In genomic region chr3:38039101-38039898, GRCh38 we compare ENCODE assay signal across 8 cellular contexts. TPM values are rescaled to one million over a fixed set of nuclear protein-coding genes. Genes with fewer than 3 reads are reported as not detected.
A peak's percentile ranks its signal among the peaks of the same experiment; 100 is the strongest.
DNase-seq lines count a peak whose midpoint lies in the region; ATAC-seq and TF ChIP-seq lines count a peak whose summit lies in the region.

TSS of gene DLEC1 (plus strand) at chr3:38039208. CDS start at chr3:38039226, 18 bp downstream.

- H3K36me3 Mint-ChIP-seq in GM23338 (ENCODE audit: low read depth): no peaks in the 10 kb centered on the region
- peaks cover 10 to 12% of the 10 kb centered on the region in 2 donors for H3K36me3 Mint-ChIP-seq in activated T-cell treated with anti-CD3 and anti-CD28 coated beads, Interleukin-2, amount 50 U/mL, for 72 hours (ENCODE audit: insufficient read depth in 2 of 2)

- H3K4me3 ChIP-seq in GM06990 (replicated peaks; ENCODE audit: low read depth, low read length) (peak within 1 kb of the TSS; percentile 55), GM23338 (peak within 1 kb of the TSS; percentile 58), upper lobe of right lung (peak within 1 kb of the TSS; percentile 52)

- peak; percentile 87 for ATAC-seq in GM23338
- peak; percentile 82 to 83 for ATAC-seq in activated T-cell treated with anti-CD3 and anti-CD28 coated beads, Interleukin-2, amount 50 U/mL, for 72 hours (replicated peaks in 1 of 2)
- ATAC-seq in upper lobe of right lung: peak; percentile 76

- H3K4me1 Mint-ChIP-seq in GM23338: peaks cover 22% of the 10 kb centered on the region
- peaks cover 29% of the 10 kb centered on the region for H3K4me1 Mint-ChIP-seq in activated T-cell treated with anti-CD3 and anti-CD28 coated beads, Interleukin-2, amount 50 U/mL, for 72 hours (ENCODE audit: low read depth)

- DNase-seq in GM06990 (ENCODE audit: extremely low read depth, insufficient read length) (peak; percentile 76), GM23338 (ENCODE audit: low spot score) (peak; percentile 95), NCI-H460 (ENCODE audit: extremely low read depth, low read depth) (peak; percentile 13), germinal center (ENCODE audit: low spot score) (peak; percentile 72), posterior vena cava (ENCODE audit: low spot score) (peak; percentile 93), upper lobe of right lung (peak; percentile 88), epidermal melanocyte (ENCODE audit: insufficient read length, low spot score) (no peak)
- peak; percentile 88 to 89 for DNase-seq in activated T-cell treated with anti-CD3 and anti-CD28 coated beads, Interleukin-2, amount 50 U/mL, for 72 hours

- no peak within 1 kb of the TSS for H3K27ac ChIP-seq in GM23338 (ENCODE audit: low read depth)
- peak within 1 kb of the TSS; percentile 4 for H3K27ac ChIP-seq in upper lobe of right lung

- no peaks in the 10 kb centered on the region for H3K9me3 ChIP-seq in upper lobe of right lung

- H3K36me3 ChIP-seq in GM06990 (ENCODE audit: control insufficient read depth, insufficient read depth, low read length): no peaks in the 10 kb centered on the region
- H3K36me3 ChIP-seq in GM23338 (ENCODE audit: insufficient read depth): no peaks in the 10 kb centered on the region
- H3K36me3 ChIP-seq in upper lobe of right lung: no peaks in the 10 kb centered on the region

- H3K27ac Mint-ChIP-seq in GM23338: no peak within 1 kb of the TSS
- peak within 1 kb of the TSS; percentile 83 for H3K27ac Mint-ChIP-seq in activated T-cell treated with anti-CD3 and anti-CD28 coated beads, Interleukin-2, amount 50 U/mL, for 72 hours

- H3K4me3 Mint-ChIP-seq in GM23338: peak within 1 kb of the TSS; percentile 73
- H3K4me3 Mint-ChIP-seq in activated T-cell treated with anti-CD3 and anti-CD28 coated beads, Interleukin-2, amount 50 U/mL, for 72 hours: peak within 1 kb of the TSS; percentile 86

- H3K4me1 ChIP-seq in GM23338 (ENCODE audit: insufficient read depth): no peaks in the 10 kb centered on the region; the same call in 1 of the 2 replicates
- no peaks in the 10 kb centered on the region for H3K4me1 ChIP-seq in upper lobe of right lung

- no peaks in the 10 kb centered on the region for H3K9me2 ChIP-seq in GM23338 (ENCODE audit: insufficient read depth)

- TF ChIP-seq CTCF in GM06990 (IDR thresholded peaks at IDR 0.05; ENCODE audit: insufficient read depth, low read length, poor library complexity, severe bottlenecking): no peak
- TF ChIP-seq CTCF in GM23338 (conservative IDR thresholded peaks at IDR 0.05; ENCODE audit: low read depth in 2 of 2): no peak
- no peak for TF ChIP-seq CTCF in upper lobe of right lung (IDR thresholded peaks at IDR 0.05)

- no peaks in the 10 kb centered on the region for H3K79me2 ChIP-seq in GM23338 (replicated peaks; ENCODE audit: insufficient read depth)

- intact Hi-C loops in posterior vena cava (cut with DNase I): no loop called here
- intact Hi-C loops in upper lobe of right lung (cut with DNase I): no loop called here

- no peaks in the 10 kb centered on the region for H4K20me1 ChIP-seq in GM23338 (replicated peaks; ENCODE audit: insufficient read depth)

- H3F3A ChIP-seq in GM23338 (replicated peaks; ENCODE audit: low read depth): no peaks in the 10 kb centered on the region; the same call in 1 of the 2 replicates

- H3K4me2 ChIP-seq in GM23338: peak within 1 kb of the TSS; percentile 83

- H3K9me3 Mint-ChIP-seq in GM23338: no peaks in the 10 kb centered on the region; the same call in 2 of the 3 replicates
- peaks cover 6 to 8% of the 10 kb centered on the region in 2 donors for H3K9me3 Mint-ChIP-seq in activated T-cell treated with anti-CD3 and anti-CD28 coated beads, Interleukin-2, amount 50 U/mL, for 72 hours

- H2AFZ ChIP-seq in GM23338: peak within 1 kb of the TSS; percentile 80

- H3K27me3 ChIP-seq in GM06990 (replicated peaks; ENCODE audit: control insufficient read depth, insufficient read depth, low read length): no peaks in the 10 kb centered on the region; the same call in none of the 2 replicates
- H3K27me3 ChIP-seq in GM23338 (ENCODE audit: insufficient read depth): peaks cover 32% of the 10 kb centered on the region
- no peaks in the 10 kb centered on the region for H3K27me3 ChIP-seq in upper lobe of right lung

- H3K27me3 Mint-ChIP-seq in GM23338 (ENCODE audit: insufficient read depth, low read depth, poor library complexity): peaks cover 22% of the 10 kb centered on the region
- H3K27me3 Mint-ChIP-seq in activated T-cell treated with anti-CD3 and anti-CD28 coated beads, Interleukin-2, amount 50 U/mL, for 72 hours (ENCODE audit: low read depth): peaks cover 7% of the 10 kb centered on the region

TF ChIP-seq in GM23338, 12 proteins besides CTCF, POLR2A, EP300 and RAD21:
- TF ChIP-seq ZNF114 (CRISPR knock-in tag; IDR thresholded peaks at IDR 0.05): no peak
- no peak for TF ChIP-seq JUNB (IDR thresholded peaks at IDR 0.05; ENCODE audit: unreplicated experiment)
- TF ChIP-seq ZNF462 (CRISPR knock-in tag; IDR thresholded peaks at IDR 0.05): no peak
- 0 out of 2 replicates have a peak, but pooled peaks have one; percentile 21 for TF ChIP-seq CREB1 (CRISPR knock-in tag; IDR thresholded peaks at IDR 0.05; ENCODE audit: low read depth)
- TF ChIP-seq EZH2phosphoT487 (IDR thresholded peaks at IDR 0.05; ENCODE audit: unreplicated experiment): no peak

RNA-seq across cellular contexts. Expression of gene DLEC1, which starts in this region (rescaled TPM):
- total RNA-seq in GM23338 (2014; rRNA removed; shearing (Covaris generic)): 0.19 and 0.31 TPM in 2 replicates
- 0.66 and 0.71 TPM in 2 replicates for polyA plus RNA-seq in GM23338 (2016; fragmentation: Nextera tagmentation; extraction: Ambion mirVana)
- total RNA-seq in NCI-H460 (2014; rRNA removed; shearing (Covaris generic)): 0.10 TPM in 1 of 2 replicates, not detected in the other
- polyA plus RNA-seq in NCI-H460 (2014; cell fraction: nucleus; rRNA removed): 0.01 and 0.06 TPM in 2 replicates
- under 1 TPM; 0.43 to 0.81 TPM for total RNA-seq in activated T-cell treated with anti-CD3 and anti-CD28 coated beads, Interleukin-2, amount 50 U/mL, for 72 hours
- under 1 TPM; 0.14 to 0.51 TPM for total RNA-seq in posterior vena cava
- 2.7 TPM for total RNA-seq in upper lobe of right lung

Comparison
In these comparisons a context has a peak if more than half of its experiments do, and no peak if none do; other contexts are left out.
1. Peak in DNase-seq, ATAC-seq, H3K4me3 ChIP-seq and H3K4me2 ChIP-seq in GM23338; RNA of the gene not detected or under 1 TPM.
2. Peak in DNase-seq in NCI-H460; RNA of the gene not detected or under 1 TPM.
3. Peak in DNase-seq and ATAC-seq in activated T-cell treated with anti-CD3 and anti-CD28 coated beads, Interleukin-2, amount 50 U/mL, for 72 hours; RNA of the gene not detected or under 1 TPM.
4. Peak in DNase-seq in posterior vena cava; RNA of the gene not detected or under 1 TPM.